9 cellular contexts compared by ENCODE assay signal in genomic region chr14:74572829-74573360, GRCh38. TPM values are rescaled to one million over a fixed set of nuclear protein-coding genes. Genes with fewer than 3 reads are reported as not detected.
A peak's percentile ranks its signal among the peaks of the same experiment; 100 is the strongest.
DNase-seq lines count a peak whose midpoint lies in the region; ATAC-seq and TF ChIP-seq lines count a peak whose summit lies in the region.
"Had no signal": no experiment of that assay in that cellular context is flagged by ENCODE, and none has a peak within 500 bp of the region (broad histone marks: within the 10 kb centered on the region; RNA-seq: fewer than 3 reads in every experiment).

No MANE protein-coding gene starts in this region.

- ATAC-seq in GM21381 (IDR thresholded peaks at IDR 0.05; ENCODE audit: unreplicated experiment) (no peak), HG02588 (IDR thresholded peaks at IDR 0.05; ENCODE audit: unreplicated experiment) (no peak)

- DNase-seq in HFFc6 (peak; percentile 20), astrocyte of the cerebellum (ENCODE audit: low read depth) (no peak), kidney epithelial cell (ENCODE audit: low read depth) (no peak), stomach (no peak), iPS-NIHi11 (ENCODE audit: low spot score) (no peak)
- DNase-seq in effector memory CD4-positive, alpha-beta T cell = no peak
- DNase-seq: KG1 had no signal

- peaks cover 99% of the 10 kb centered on the region for H3K4me1 Mint-ChIP-seq in HFFc6 (ENCODE audit: low read depth)

- intact Hi-C loops in stomach (cut with DNase I; ENCODE audit: low total_unique reads) = no loop called here

- H3K27me3 ChIP-seq in kidney epithelial cell (ENCODE audit: control insufficient read depth, insufficient read depth, low read length) (no peaks in the 10 kb centered on the region), stomach (peaks cover 0 to 4% (median 0%) of the 10 kb centered on the region in 3 donors)
- no peaks in the 10 kb centered on the region for H3K27me3 ChIP-seq in effector memory CD4-positive, alpha-beta T cell (replicated peaks; ENCODE audit: control insufficient read depth, insufficient read depth, low read length, poor library complexity, severe bottlenecking)

- H3K4me3 ChIP-seq in astrocyte of the cerebellum (ENCODE audit: low read depth, low read length) (peak overlapping the region; percentile 5), kidney epithelial cell (ENCODE audit: low read depth, low read length) (peak overlapping the region; percentile 24), stomach (peak overlapping the region in 1 of 4 donors; percentile 2)
- H3K4me3 ChIP-seq in effector memory CD4-positive, alpha-beta T cell (ENCODE audit: insufficient read depth, low read depth, low read length, poor library complexity, severe bottlenecking) = no peak overlapping the region

- WGBS in stomach, 5 donors = 37 to 67% (median 63%) methylated on average over 10 of the region's 10 CpGs

- no peaks in the 10 kb centered on the region for H3K9me3 ChIP-seq in stomach
- no peaks in the 10 kb centered on the region for H3K9me3 ChIP-seq in effector memory CD4-positive, alpha-beta T cell (ENCODE audit: control insufficient read depth, low read length)

- peak overlapping the region; percentile 99 for H3K27ac Mint-ChIP-seq in HFFc6

- no peak for TF ChIP-seq EP300 in stomach (IDR thresholded peaks at IDR 0.05)

- H3K36me3 Mint-ChIP-seq in HFFc6 (ENCODE audit: low read depth) = peaks cover 15% of the 10 kb centered on the region

- H3K27me3 Mint-ChIP-seq in HFFc6 (ENCODE audit: insufficient read depth) = no peaks in the 10 kb centered on the region; the same call in 1 of the 2 replicates

- no peak for TF ChIP-seq CTCF in HFFc6 (IDR thresholded peaks at IDR 0.05)
- TF ChIP-seq CTCF in astrocyte of the cerebellum (IDR thresholded peaks at IDR 0.05; ENCODE audit: low read depth, low read length, missing control alignments) = no peak
- no peak for TF ChIP-seq CTCF in kidney epithelial cell (IDR thresholded peaks at IDR 0.05; ENCODE audit: insufficient read depth, low read length, poor library complexity, severe bottlenecking)
- no peak for TF ChIP-seq CTCF in stomach (IDR thresholded peaks at IDR 0.05)

- no peak for TF ChIP-seq POLR2A in stomach (IDR thresholded peaks at IDR 0.05)

- H3K27ac ChIP-seq in stomach = peak overlapping the region; percentile 59 to 87 (median 78)
- H3K27ac ChIP-seq in effector memory CD4-positive, alpha-beta T cell (ENCODE audit: insufficient read depth, low read length, poor library complexity, severe bottlenecking) = no peak overlapping the region

- H3K4me3 Mint-ChIP-seq in HFFc6 = peak overlapping the region; percentile 85

- in situ Hi-C loops in astrocyte of the cerebellum (cut with HindIII; ENCODE audit: low sequenced_read_pairs) = no loop called here

- no peaks in the 10 kb centered on the region for H3K9me3 Mint-ChIP-seq in HFFc6

- H3K36me3 ChIP-seq in kidney epithelial cell (ENCODE audit: control insufficient read depth, insufficient read depth, low read length) (no peaks in the 10 kb centered on the region), stomach (no peaks in the 10 kb centered on the region)
- no peaks in the 10 kb centered on the region for H3K36me3 ChIP-seq in effector memory CD4-positive, alpha-beta T cell (ENCODE audit: control insufficient read depth, insufficient read depth, low read length)

- peaks cover 12 to 92% (median 66%) of the 10 kb centered on the region in 4 donors for H3K4me1 ChIP-seq in stomach
- peaks cover 22% of the 10 kb centered on the region for H3K4me1 ChIP-seq in effector memory CD4-positive, alpha-beta T cell (ENCODE audit: control insufficient read depth, insufficient read depth, low read length, poor library complexity, severe bottlenecking)

RNA-seq across cellular contexts. Expression of gene LTBP2, which starts 39.1 kb away (rescaled TPM):
- 100 to 1,000 TPM; 109 to 165 (median 120) TPM for total RNA-seq in HFFc6 (2021; fragmentation: NEBNext Ultra II Directional; extraction: Animal tissue kit (Norgen Biotek cat#: 25700))
- total RNA-seq in kidney epithelial cell (69.5 and 81.5 TPM in 2 replicates), stomach (10 to 100 TPM in 3 of 5 donors, 1 to 10 TPM in 2; 5.8 to 36.2 (median 10.5) TPM)
- 1 to 10 TPM; 2.9 to 5.9 (median 3.4) TPM for polyA plus RNA-seq in stomach
